ENCODE assay signal across 1 cellular context in the genomic region with DNA sequence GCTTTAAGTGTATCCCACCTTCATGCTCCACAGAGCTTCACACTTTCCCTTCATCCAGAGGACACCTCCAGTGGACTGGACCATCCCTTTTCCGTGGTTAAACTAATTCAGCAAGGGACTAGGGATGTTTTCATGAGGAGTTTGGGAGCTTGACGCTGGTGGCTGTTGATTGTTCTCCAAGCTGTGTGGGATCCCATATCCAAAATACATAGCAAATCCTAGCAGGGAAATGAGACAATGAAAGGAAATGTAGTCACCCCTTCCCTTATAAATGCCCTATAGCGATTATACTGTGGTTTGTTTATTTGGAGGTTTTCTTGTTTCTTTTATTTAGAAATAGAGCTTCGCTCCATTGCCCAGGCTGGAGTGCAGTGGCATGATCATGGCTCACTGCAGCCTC.
TF ChIP-seq lines count a peak whose summit lies in the region.

No MANE protein-coding gene starts in this region.

TF ChIP-seq in WTC11, 78 proteins besides CTCF, POLR2A, EP300 and RAD21 (continued from another document):
- TF ChIP-seq E2F5 (CRISPR knock-in tag; IDR thresholded peaks at IDR 0.05) (no peak), CREM (CRISPR knock-in tag; IDR thresholded peaks at IDR 0.05) (no peak), KAT7 (CRISPR knock-in tag; IDR thresholded peaks at IDR 0.05; ENCODE audit: borderline replicate concordance) (no peak), ZNF396 (CRISPR knock-in tag; IDR thresholded peaks at IDR 0.05; ENCODE audit: borderline replicate concordance) (no peak), OVOL2 (CRISPR knock-in tag; IDR thresholded peaks at IDR 0.05; ENCODE audit: borderline replicate concordance) (no peak)
